10 cellular contexts compared by ENCODE assay signal in the genomic region with DNA sequence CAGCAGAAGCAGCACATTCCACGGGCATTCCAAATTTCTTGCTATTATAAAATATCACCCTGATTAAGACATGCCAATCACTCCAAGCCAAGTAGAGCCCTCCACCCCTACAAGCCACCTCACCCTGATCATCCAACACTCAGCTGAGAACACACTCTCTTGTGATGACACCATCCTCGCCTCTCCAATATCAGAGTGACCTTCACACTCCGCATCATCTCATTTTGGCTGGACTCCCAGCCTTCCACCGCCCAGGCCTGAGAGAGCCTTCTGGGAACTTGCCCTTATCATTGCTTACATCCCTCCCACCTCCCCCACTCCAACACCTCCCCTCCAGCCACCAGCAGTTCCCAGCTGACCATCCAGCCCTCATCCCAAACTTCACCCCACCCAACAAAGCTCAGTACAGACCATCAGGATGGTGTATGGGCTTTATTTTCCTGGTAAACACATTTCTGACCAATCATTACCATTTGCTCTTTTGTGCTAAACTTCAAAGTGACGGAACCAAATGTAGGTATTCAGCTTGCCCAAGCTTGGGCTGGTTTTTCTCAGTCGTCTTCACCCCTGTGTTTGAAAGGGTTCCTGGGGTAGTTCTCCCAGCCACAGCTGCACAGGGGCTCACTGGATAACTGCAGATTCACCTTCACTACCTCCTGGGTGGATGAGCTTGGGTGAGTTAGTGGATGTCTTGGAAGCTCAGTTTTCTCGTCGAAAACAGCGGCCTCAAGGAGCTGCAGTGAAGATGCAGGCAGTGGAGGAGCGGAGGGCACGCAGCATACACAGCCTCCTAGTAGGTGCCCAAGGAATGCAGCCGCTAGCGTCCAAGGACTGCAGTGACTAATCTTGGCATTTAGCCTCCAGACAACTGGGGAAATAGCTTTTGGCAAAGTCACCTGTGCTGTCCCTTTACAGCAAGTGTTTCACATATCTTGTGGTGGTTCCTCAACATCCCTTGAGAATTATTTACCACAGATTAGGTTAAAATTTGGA.
DNase-seq lines count a peak whose midpoint lies in the region; ATAC-seq, FAIRE-seq and TF ChIP-seq lines count a peak whose summit lies in the region.
"Had no signal": no experiment of that assay in that cellular context is flagged by ENCODE, and none has a peak within 500 bp of the region (broad histone marks: within the 10 kb centered on the region; RNA-seq: fewer than 3 reads in every experiment).

No MANE protein-coding gene starts in this region.

- peaks cover 0 to 3% (median under 1%) of the 10 kb centered on the region in 3 donors for H3K27me3 Mint-ChIP-seq in CD14-positive monocyte (ENCODE audit: low read depth in 3 of 3)

- H3K27ac Mint-ChIP-seq in CD14-positive monocyte: no peak overlapping the region

- DNase-seq in H54 (ENCODE audit: insufficient read length, low spot score): peak; percentile 69
- DNase-seq in T1000 (lab: John Stamatoyannopoulos, UW): peak; percentile 74
- DNase-seq in cardiac muscle cell (ENCODE audit: low read depth in 1 of 2, low spot score in 1 of 2): peak; percentile 11 to 85
- no peak for DNase-seq in sigmoid colon
- no peak for DNase-seq in NCI-H446 treated with DMSO at 0.1 percent for 48 hours (lab: John Stamatoyannopoulos, UW)
- no peak for DNase-seq in CD14-positive monocyte (ENCODE audit: low spot score)
- DNase-seq: effector CD8-positive, alpha-beta T cell had no signal

- ATAC-seq in GM18909 (IDR thresholded peaks at IDR 0.05; ENCODE audit: poor library complexity, unreplicated experiment) (no peak), GM21367 (IDR thresholded peaks at IDR 0.05; ENCODE audit: unreplicated experiment) (no peak)

- 74 to 87% methylated on average over 13 of the region's 13 CpGs for WGBS in sigmoid colon, 2 donors

- intact Hi-C loops in sigmoid colon (cut with DNase I): no loop called here
- intact Hi-C loops in CD14-positive monocyte (cut with micrococcal nuclease): no loop called here

- no peaks in the 10 kb centered on the region for H3K36me3 Mint-ChIP-seq in CD14-positive monocyte

- no peaks in the 10 kb centered on the region for H3K9me3 ChIP-seq in cardiac muscle cell (ENCODE audit: low read depth)
- H3K9me3 ChIP-seq in sigmoid colon: no peaks in the 10 kb centered on the region
- H3K9me3 ChIP-seq: Peyer's patch had no signal

- H3K36me3 ChIP-seq in cardiac muscle cell (no peaks in the 10 kb centered on the region), sigmoid colon (no peaks in the 10 kb centered on the region)
- H3K36me3 ChIP-seq: Peyer's patch had no signal

- TF ChIP-seq CTCF in cardiac muscle cell (IDR thresholded peaks at IDR 0.05; ENCODE audit: low read depth, low read length) (no peak), sigmoid colon (IDR thresholded peaks at IDR 0.05) (no peak), CD14-positive monocyte (IDR thresholded peaks at IDR 0.05) (no peak)

- H3K4me1 Mint-ChIP-seq in CD14-positive monocyte: peaks cover 10% of the 10 kb centered on the region

- H3K4me1 ChIP-seq in cardiac muscle cell (ENCODE audit: low read depth) (peaks cover 6% of the 10 kb centered on the region), sigmoid colon (peaks cover 0 to 47% (median 36%) of the 10 kb centered on the region in 4 donors)

- H3K4me3 ChIP-seq in cardiac muscle cell (no peak overlapping the region), sigmoid colon (no peak overlapping the region)
- H3K4me3 ChIP-seq: Peyer's patch had no signal

- TF ChIP-seq EP300 in sigmoid colon (IDR thresholded peaks at IDR 0.05): no peak

- FAIRE-seq in H54 (lab: Jason Lieb, UNC): no peak

- H3K9me3 Mint-ChIP-seq in CD14-positive monocyte: peaks cover 0 to 2% (median 0%) of the 10 kb centered on the region in 7 donors

- no peaks in the 10 kb centered on the region for H3K27me3 ChIP-seq in cardiac muscle cell
- H3K27me3 ChIP-seq in sigmoid colon: no peaks in the 10 kb centered on the region
- H3K27me3 ChIP-seq: Peyer's patch had no signal

- no peak for TF ChIP-seq POLR2A in H54 (IDR thresholded peaks at IDR 0.05; ENCODE audit: low read depth, low read length)
- TF ChIP-seq POLR2A in sigmoid colon (IDR thresholded peaks at IDR 0.05): no peak

- H3K27ac ChIP-seq in cardiac muscle cell: no peak overlapping the region
- peak overlapping the region in 3 of 4 donors; percentile 20 to 53 (median 51) for H3K27ac ChIP-seq in sigmoid colon
- H3K27ac ChIP-seq: Peyer's patch had no signal

- H3K4me3 Mint-ChIP-seq in CD14-positive monocyte: no peak overlapping the region

Comparison
In these comparisons a context has a peak if more than half of its experiments do, and no peak if none do; other contexts are left out.
1. DNase-seq: peak in H54 (single experiment), T1000 (single experiment) and cardiac muscle cell (2 of 2); none in sigmoid colon (single experiment), NCI-H446 treated with DMSO at 0.1 percent for 48 hours (single experiment) and CD14-positive monocyte (single experiment).